8 cellular contexts compared by ENCODE assay signal in the genomic region with DNA sequence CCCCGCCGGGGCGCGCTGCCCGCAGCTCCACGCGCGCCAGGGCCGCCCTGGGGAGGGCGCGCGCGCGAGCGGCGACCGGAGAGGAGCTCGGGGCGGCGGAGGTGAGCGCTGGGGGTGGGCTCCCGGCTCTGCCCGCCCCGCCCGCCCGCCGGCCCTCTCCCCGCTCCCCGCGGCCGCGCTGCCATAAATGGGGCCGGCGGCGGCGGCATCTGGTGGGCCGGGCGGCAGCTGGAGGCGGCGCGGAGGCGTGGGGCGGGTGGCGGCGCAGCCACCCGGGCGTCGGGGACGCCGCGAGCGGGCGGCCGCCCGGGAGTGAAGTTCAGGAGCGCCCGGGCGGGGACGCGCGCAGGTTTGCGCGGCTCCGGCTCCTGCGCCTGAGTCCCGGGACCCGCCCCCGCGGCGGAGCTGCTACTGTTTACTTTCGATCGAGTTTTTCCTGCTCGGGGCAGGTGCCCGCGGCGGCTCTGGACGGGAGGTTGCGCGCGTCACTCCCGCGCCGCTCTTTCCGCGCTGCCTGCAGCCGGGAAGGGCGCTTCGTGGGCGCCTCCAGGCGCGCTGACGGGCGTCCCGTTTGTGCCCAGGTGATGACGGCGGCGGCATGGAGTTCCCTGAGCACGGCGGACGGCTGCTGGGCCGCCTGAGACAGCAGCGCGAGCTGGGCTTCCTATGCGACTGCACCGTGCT. TPM values are rescaled to one million over a fixed set of nuclear protein-coding genes. Genes with fewer than 3 reads are reported as not detected.
DNase-seq lines count a peak whose midpoint lies in the region; ATAC-seq and TF ChIP-seq lines count a peak whose summit lies in the region.

A gene (plus strand): TSS at position 502 of the 684 bp plus-strand sequence. CDS start 97 bp downstream, at position 599.

- H3K4me3 ChIP-seq in Peyer's patch (peak within 1 kb of the TSS; percentile 66 to 85 (median 75)), heart right ventricle (peak within 1 kb of the TSS; percentile 58 to 99 (median 78))

- peak within 1 kb of the TSS; percentile 78 for H3K4me3 Mint-ChIP-seq in activated naive CD4-positive, alpha-beta T cell treated with anti-CD3 and anti-CD28 coated beads for 36 hours

- H3K27me3 Mint-ChIP-seq in activated naive CD4-positive, alpha-beta T cell treated with anti-CD3 and anti-CD28 coated beads for 36 hours (ENCODE audit: low read depth), result no peaks in the 10 kb centered on the region

- intact Hi-C loops in activated naive CD4-positive, alpha-beta T cell treated with anti-CD3 and anti-CD28 coated beads for 36 hours (cut with micrococcal nuclease), result loop anchor here (2.0 kb wide), 2 partner anchors 32 to 48 kb away; a partner anchor contains a TSS
- intact Hi-C loops in heart right ventricle (cut with DNase I), result no loop called here

- H3K27ac Mint-ChIP-seq in activated naive CD4-positive, alpha-beta T cell treated with anti-CD3 and anti-CD28 coated beads for 36 hours, result no peak within 1 kb of the TSS

- CTCF ChIA-PET in activated naive CD4-positive, alpha-beta T cell treated with anti-CD3 and anti-CD28 coated beads for 36 hours (lab: Charles Lee), result interaction anchor here (0.9 to 2.3 kb wide), 2 partner anchors 16 to 25 kb away, joined by 3 to 4 read pairs; no protein-coding TSS in a partner anchor

- peaks cover 2% of the 10 kb centered on the region for H3K36me3 Mint-ChIP-seq in activated naive CD4-positive, alpha-beta T cell treated with anti-CD3 and anti-CD28 coated beads for 36 hours (ENCODE audit: low read depth)

- H3K36me3 ChIP-seq in Peyer's patch (no peaks in the 10 kb centered on the region), heart right ventricle (no peaks in the 10 kb centered on the region)

- peak; percentile 28 for ATAC-seq in HG03139 (IDR thresholded peaks at IDR 0.05; ENCODE audit: unreplicated experiment)
- peak in 5 of 8 donors; percentile 0 to 23 (median 4) for ATAC-seq in heart right ventricle

- H3K9me3 Mint-ChIP-seq in activated naive CD4-positive, alpha-beta T cell treated with anti-CD3 and anti-CD28 coated beads for 36 hours, result no peaks in the 10 kb centered on the region

- TF ChIP-seq CTCF in Peyer's patch (IDR thresholded peaks at IDR 0.05) (peak in 1 of 6 experiments; percentile 4), heart right ventricle (IDR thresholded peaks at IDR 0.05) (no peak)

- H3K27ac ChIP-seq in Peyer's patch (peak within 1 kb of the TSS; percentile 90 to 98 (median 94)), heart right ventricle (peak within 1 kb of the TSS; percentile 84 to 99 (median 96))

- peak; percentile 63 to 66 for TF ChIP-seq POLR2A in Peyer's patch (IDR thresholded peaks at IDR 0.05)

- DNase-seq in NCI-H345 (lab: John Stamatoyannopoulos, UW) (peak; percentile 75), NCI-H345 treated with DMSO at 0.1 percent for 48 hours (lab: John Stamatoyannopoulos, UW; ENCODE audit: unreplicated experiment) (no peak), Peyer's patch (peak; percentile 83 to 94 (median 94)), heart right ventricle (peak in 1 of 2 donors; percentile 54), renal cortical epithelial cell (ENCODE audit: low read depth) (peak; percentile 24), NK-92 (lab: John Stamatoyannopoulos, UW; ENCODE audit: unreplicated experiment) (no peak)
- DNase-seq in activated naive CD4-positive, alpha-beta T cell treated with anti-CD3 and anti-CD28 coated beads for 36 hours, result peak; percentile 75

- 0% methylated on average over 59 to 105 of the region's 105 CpGs for WGBS in heart right ventricle, 2 donors

- no peaks in the 10 kb centered on the region for H3K27me3 ChIP-seq in Peyer's patch
- no peaks in the 10 kb centered on the region for H3K27me3 ChIP-seq in heart right ventricle

- H3K4me1 ChIP-seq in Peyer's patch (peaks cover 6 to 58% (median 21%) of the 10 kb centered on the region in 4 donors), heart right ventricle (peaks cover 17 to 76% (median 57%) of the 10 kb centered on the region in 9 donors)

- peaks cover 24% of the 10 kb centered on the region for H3K4me1 Mint-ChIP-seq in activated naive CD4-positive, alpha-beta T cell treated with anti-CD3 and anti-CD28 coated beads for 36 hours (ENCODE audit: low read depth)

- H3K9me3 ChIP-seq in Peyer's patch (no peaks in the 10 kb centered on the region), heart right ventricle (no peaks in the 10 kb centered on the region)

RNA-seq across cellular contexts. Expression of the gene that starts here (rescaled TPM):
- total RNA-seq in Peyer's patch (10 to 100 TPM in 2 of 4 donors, 1 to 10 TPM in 2; 2.5 to 14.7 (median 10.9) TPM), heart right ventricle (1 to 10 TPM; 4.3 to 9.2 (median 6.9) TPM), renal cortical epithelial cell (7.6 and 8.1 TPM in 2 replicates)
- 1 to 10 TPM; 1.3 to 1.6 TPM for total RNA-seq in activated naive CD4-positive, alpha-beta T cell treated with anti-CD3 and anti-CD28 coated beads for 36 hours
- polyA plus RNA-seq in heart right ventricle, result 1 to 10 TPM; 1.8 to 5.9 TPM

Comparison
In these comparisons a context has a peak if more than half of its experiments do, and no peak if none do; other contexts are left out.
1. DNase-seq: peak in NCI-H345 (single experiment), Peyer's patch (3 of 3), activated naive CD4-positive, alpha-beta T cell treated with anti-CD3 and anti-CD28 coated beads for 36 hours (single experiment) and renal cortical epithelial cell (single experiment); none in NCI-H345 treated with DMSO at 0.1 percent for 48 hours (single experiment) and NK-92 (single experiment).